Comparison of ENCODE assay signal across 17 cellular contexts in genomic region chr19:33158365-33158764, GRCh38. TPM values are rescaled to one million over a fixed set of nuclear protein-coding genes. Genes with fewer than 3 reads are reported as not detected.
"Had no signal": no experiment of that assay in that cellular context is flagged by ENCODE, and none has a peak within 500 bp of the region (broad histone marks: within the 10 kb centered on the region; RNA-seq: fewer than 3 reads in every experiment).

No MANE protein-coding gene starts in this region.

- DNase-seq: activated B cell treated with CpG ODN at 0.5 μM for 24 hours; activated CD4-positive, alpha-beta T cell treated with anti-CD3 and anti-CD28 coated beads, Interleukin-2, amount 50 U/mL, for 1 hour; activated naive CD8-positive, alpha-beta T cell treated with anti-CD3 and anti-CD28 coated beads for 36 hours; activated T-cell treated with anti-CD3 and anti-CD28 coated beads, Interleukin-2, amount 50 U/mL, for 72 hours; anterior cingulate cortex; cerebellar nuclear complex; erythroblast; heart right ventricle; left colon; mammary epithelial cell; nucleus accumbens; retina; stimulated activated naive B cell treated with anti-CD40 and anti-IgM and Interleukin-4, amounts not matched to agents 10 μg/mL and 1 μg/mL and 100 μg/mL, for 72 hours; tibial artery had no signal

- H3K4me3 Mint-ChIP-seq: activated B cell treated with CpG ODN at 0.5 μM for 24 hours; activated naive CD8-positive, alpha-beta T cell treated with anti-CD3 and anti-CD28 coated beads for 36 hours; activated T-cell treated with anti-CD3 and anti-CD28 coated beads, Interleukin-2, amount 50 U/mL, for 72 hours; dendritic cell treated with granulocyte-macrophage colony-stimulating factor and Interleukin-4, amounts not matched to agents 40 ng/mL and 50 ng/mL, for 4 days; stimulated activated naive B cell treated with anti-CD40 and anti-IgM and Interleukin-4, amounts not matched to agents 10 μg/mL and 1 μg/mL and 100 μg/mL, for 72 hours had no signal

- H3K9me3 ChIP-seq: gastroesophageal sphincter, heart right ventricle, tibial artery had no signal

- H3K27ac Mint-ChIP-seq: activated B cell treated with CpG ODN at 0.5 μM for 24 hours; activated naive CD8-positive, alpha-beta T cell treated with anti-CD3 and anti-CD28 coated beads for 36 hours; activated T-cell treated with anti-CD3 and anti-CD28 coated beads, Interleukin-2, amount 50 U/mL, for 72 hours; dendritic cell treated with granulocyte-macrophage colony-stimulating factor and Interleukin-4, amounts not matched to agents 40 ng/mL and 50 ng/mL, for 4 days; stimulated activated naive B cell treated with anti-CD40 and anti-IgM and Interleukin-4, amounts not matched to agents 10 μg/mL and 1 μg/mL and 100 μg/mL, for 72 hours had no signal

- H3K27me3 ChIP-seq: heart right ventricle had no signal

- H3K27me3 Mint-ChIP-seq: activated naive CD8-positive, alpha-beta T cell treated with anti-CD3 and anti-CD28 coated beads for 36 hours; dendritic cell treated with granulocyte-macrophage colony-stimulating factor and Interleukin-4, amounts not matched to agents 40 ng/mL and 50 ng/mL, for 4 days had no signal

- H3K4me1 ChIP-seq: gastroesophageal sphincter, tibial artery had no signal

- ATAC-seq: activated T-cell treated with anti-CD3 and anti-CD28 coated beads, Interleukin-2, amount 50 U/mL, for 72 hours; gastroesophageal sphincter; heart right ventricle; left colon; stimulated activated naive B cell treated with anti-CD40 and anti-IgM and Interleukin-4, amounts not matched to agents 10 μg/mL and 1 μg/mL and 100 μg/mL, for 72 hours had no signal

- H3K4me3 ChIP-seq: gastroesophageal sphincter, heart right ventricle, tibial artery had no signal

- H3K36me3 ChIP-seq: gastroesophageal sphincter, heart right ventricle, tibial artery had no signal

- H3K9me3 Mint-ChIP-seq: activated B cell treated with CpG ODN at 0.5 μM for 24 hours; dendritic cell treated with granulocyte-macrophage colony-stimulating factor and Interleukin-4, amounts not matched to agents 40 ng/mL and 50 ng/mL, for 4 days; stimulated activated naive B cell treated with anti-CD40 and anti-IgM and Interleukin-4, amounts not matched to agents 10 μg/mL and 1 μg/mL and 100 μg/mL, for 72 hours had no signal

- H3K27ac ChIP-seq: gastroesophageal sphincter, heart right ventricle, tibial artery had no signal

RNA-seq across cellular contexts. Expression of gene WDR88, which starts 26.5 kb away (rescaled TPM):
- total RNA-seq: activated T-cell treated with anti-CD3 and anti-CD28 coated beads, Interleukin-2, amount 50 U/mL, for 72 hours; gastroesophageal sphincter; left colon; subcutaneous adipose tissue had no signal
- polyA plus RNA-seq: heart right ventricle, mammary epithelial cell had no signal

RNA-seq across cellular contexts. Expression of gene LRP3, which starts 35.8 kb away (rescaled TPM):
- total RNA-seq: activated B cell treated with CpG ODN at 0.5 μM for 24 hours had no signal
